ENCODE assay signal across 8 cellular contexts in genomic region chr20:47854687-47855212, GRCh38.
DNase-seq lines count a peak whose midpoint lies in the region; ATAC-seq, FAIRE-seq and TF ChIP-seq lines count a peak whose summit lies in the region.

No MANE protein-coding gene starts in this region.

- no peak overlapping the region for H3K14ac ChIP-seq in H1 (ENCODE audit: insufficient read length)

- H2AFZ ChIP-seq in H1 (ENCODE audit: low read length): no peak overlapping the region

- H4K91ac ChIP-seq in H1 (replicated peaks; ENCODE audit: insufficient read length, low read length): no peak overlapping the region

- CTCF ChIA-PET in activated CD4-positive, alpha-beta memory T cell treated with anti-CD3 and anti-CD28 coated beads for 36 hours (lab: Charles Lee): no interaction called here
- CTCF ChIA-PET in activated CD4-positive, alpha-beta memory T cell treated with anti-CD3 and anti-CD28 coated beads, Interleukin-2, amount 10 ng/mL, durations not matched to agents 7 days and 5 days (lab: Charles Lee): no interaction called here
- CTCF ChIA-PET in H1 (lab: Charles Lee; ENCODE audit: partially characterized antibody): interaction anchor here (0.6 to 1.7 kb wide), 22 partner anchors 15 to 767 kb away, joined by 3 to 10 read pairs (median 4); no protein-coding TSS in a partner anchor

- no peak for FAIRE-seq in H1 (lab: Jason Lieb, UNC)

- no peak overlapping the region for H3K4ac ChIP-seq in H1 (replicated peaks; ENCODE audit: insufficient read length, low read depth, low read length)

- H3K56ac ChIP-seq in H1 (replicated peaks; ENCODE audit: insufficient read length, low read depth, low read length): no peak overlapping the region

- H3K4me3 ChIP-seq in H1 (ENCODE audit: extremely low read depth in 1 of 4, insufficient read depth in 2 of 4, low read depth in 3 of 4, low read length in 4 of 4) (no peak overlapping the region), testis (no peak overlapping the region)

- no peak overlapping the region for H3K4me2 ChIP-seq in H1 (ENCODE audit: insufficient read depth in 1 of 2, low read depth in 2 of 2, low read length in 2 of 2)

- no peaks in the 10 kb centered on the region for H3K36me3 ChIP-seq in H1 (ENCODE audit: control insufficient read depth in 2 of 4, insufficient read depth in 4 of 4, low read length in 3 of 4)
- H3K36me3 ChIP-seq in testis (ENCODE audit: low read depth, missing control alignments): no peaks in the 10 kb centered on the region

- H2AK5ac ChIP-seq in H1 (ENCODE audit: low read depth, low read length): no peak overlapping the region

- H4K8ac ChIP-seq in H1 (ENCODE audit: extremely low read depth, insufficient read depth, low read length): no peak overlapping the region

- H3K27ac ChIP-seq in H1 (ENCODE audit: low read depth, low read length) (no peak overlapping the region), testis (no peak overlapping the region)

- no peaks in the 10 kb centered on the region for H3K9me3 Mint-ChIP-seq in activated CD4-positive, alpha-beta memory T cell treated with anti-CD3 and anti-CD28 coated beads for 36 hours
- H3K9me3 Mint-ChIP-seq in activated CD4-positive, alpha-beta memory T cell treated with anti-CD3 and anti-CD28 coated beads, Interleukin-2, amount 10 ng/mL, durations not matched to agents 7 days and 5 days: no peaks in the 10 kb centered on the region

- peak; percentile 93 to 97 for TF ChIP-seq RAD21 in H1 (IDR thresholded peaks at IDR 0.05 in 1 of 2, conservative IDR thresholded peaks at IDR 0.05 in 1 of 2; ENCODE audit: low read depth in 2 of 2, low read length in 2 of 2)

- H2BK15ac ChIP-seq in H1 (ENCODE audit: low read length): no peak overlapping the region

- no peak overlapping the region for H3K4me3 Mint-ChIP-seq in activated CD4-positive, alpha-beta memory T cell treated with anti-CD3 and anti-CD28 coated beads for 36 hours
- H3K4me3 Mint-ChIP-seq in activated CD4-positive, alpha-beta memory T cell treated with anti-CD3 and anti-CD28 coated beads, Interleukin-2, amount 10 ng/mL, durations not matched to agents 7 days and 5 days: no peak overlapping the region

- intact Hi-C loops in activated CD4-positive, alpha-beta memory T cell treated with anti-CD3 and anti-CD28 coated beads for 36 hours (cut with micrococcal nuclease): no loop called here
- intact Hi-C loops in testis (cut with DNase I; ENCODE audit: low total_unique reads): no loop called here

- no peak overlapping the region; the same call in 1 of the 2 replicates for H2BK12ac ChIP-seq in H1 (ENCODE audit: low read depth, low read length)

- H3K9me3 ChIP-seq in H1 (ENCODE audit: insufficient read depth in 2 of 2, low read depth in 1 of 2, low read length in 1 of 2) (peaks cover 17 to 25% of the 10 kb centered on the region in 2 experiments; a peak in 3 of 4 replicates), testis (no peaks in the 10 kb centered on the region)

- H3K79me1 ChIP-seq in H1 (ENCODE audit: low read depth, low read length): no peaks in the 10 kb centered on the region

- no peak overlapping the region for H2BK5ac ChIP-seq in H1 (ENCODE audit: low read depth, low read length)

- H3K27me3 ChIP-seq in H1 (replicated peaks in 1 of 4; ENCODE audit: control insufficient read depth in 3 of 4, extremely low read depth in 1 of 4, insufficient read depth in 3 of 4, low read length in 3 of 4) (no peaks in the 10 kb centered on the region), testis (no peaks in the 10 kb centered on the region)

- DNase-seq in activated CD4-positive, alpha-beta memory T cell treated with anti-CD3 and anti-CD28 coated beads for 36 hours: peak; percentile 12
- DNase-seq in activated CD4-positive, alpha-beta memory T cell treated with anti-CD3 and anti-CD28 coated beads, Interleukin-2, amount 10 ng/mL, durations not matched to agents 7 days and 5 days: no peak
- peak; percentile 28 for DNase-seq in NCI-H345 treated with DMSO at 0.1 percent for 48 hours (lab: John Stamatoyannopoulos, UW; ENCODE audit: unreplicated experiment)
- peak; percentile 41 to 72 for DNase-seq in H1 (ENCODE audit: low read depth in 1 of 2, low spot score in 2 of 2)
- DNase-seq in testis: peak; percentile 67

- no peak for ATAC-seq in HG02678 (IDR thresholded peaks at IDR 0.05; ENCODE audit: unreplicated experiment)
- no peak for ATAC-seq in GM21528 (IDR thresholded peaks at IDR 0.05; ENCODE audit: low FRiP score, unreplicated experiment)
- no peak for ATAC-seq in GM21825 (IDR thresholded peaks at IDR 0.05; ENCODE audit: unreplicated experiment)

- H3K79me2 ChIP-seq in H1 (ENCODE audit: control insufficient read depth in 1 of 2, insufficient read depth in 2 of 2, low read length in 2 of 2): no peaks in the 10 kb centered on the region

- no peaks in the 10 kb centered on the region for H3K23me2 ChIP-seq in H1 (ENCODE audit: low read depth, low read length)

- H3K4me1 ChIP-seq in H1 (replicated peaks in 1 of 4; ENCODE audit: control insufficient read depth in 3 of 4, insufficient read depth in 4 of 4, low read length in 3 of 4): no peaks in the 10 kb centered on the region; a peak in 1 of 7 replicates
- no peaks in the 10 kb centered on the region for H3K4me1 ChIP-seq in testis

- H3K27ac Mint-ChIP-seq in activated CD4-positive, alpha-beta memory T cell treated with anti-CD3 and anti-CD28 coated beads for 36 hours: no peak overlapping the region
- H3K27ac Mint-ChIP-seq in activated CD4-positive, alpha-beta memory T cell treated with anti-CD3 and anti-CD28 coated beads, Interleukin-2, amount 10 ng/mL, durations not matched to agents 7 days and 5 days: no peak overlapping the region

- no peaks in the 10 kb centered on the region for H3K4me1 Mint-ChIP-seq in activated CD4-positive, alpha-beta memory T cell treated with anti-CD3 and anti-CD28 coated beads for 36 hours (ENCODE audit: low read depth)
- no peaks in the 10 kb centered on the region for H3K4me1 Mint-ChIP-seq in activated CD4-positive, alpha-beta memory T cell treated with anti-CD3 and anti-CD28 coated beads, Interleukin-2, amount 10 ng/mL, durations not matched to agents 7 days and 5 days

- no peak overlapping the region for H2BK120ac ChIP-seq in H1 (replicated peaks; ENCODE audit: low read depth, low read length)

- TF ChIP-seq CTCF in H1 (IDR thresholded peaks at IDR 0.05; ENCODE audit: control extremely low read depth in 1 of 3, insufficient read depth in 1 of 3, low read depth in 1 of 3, low read length in 3 of 3) (peak; percentile 70 to 88 (median 83)), testis (IDR thresholded peaks at IDR 0.05) (peak in 1 of 3 experiments; percentile 16)

- no peak for TF ChIP-seq POLR2A in H1 (IDR thresholded peaks at IDR 0.05; ENCODE audit: control extremely low read depth in 1 of 2, low read depth in 2 of 2, low read length in 2 of 2)
- TF ChIP-seq POLR2A in testis (IDR thresholded peaks at IDR 0.05): no peak

- 59% methylated on average over 10 of the region's 10 CpGs; no CpG with 5 or more reads in 1 of the 2 experiments for WGBS in H1 (ENCODE audit: extremely low coverage in 1 of 2, insufficient coverage in 1 of 2, insufficient read length in 1 of 2, insufficient replicate concordance in 2 of 2, low coverage in 1 of 2, low lambda C conversion rate in 2 of 2, missing lambda C conversion rate in 1 of 2), 2 experiments
- WGBS in testis, 2 donors: 88 to 91% methylated on average over 7 to 10 of the region's 10 CpGs

- no peak overlapping the region; the same call in 1 of the 2 replicates for H2BK20ac ChIP-seq in H1 (ENCODE audit: low read length)

- H4K5ac ChIP-seq in H1 (ENCODE audit: insufficient read length, low read depth, low read length): no peak overlapping the region

- no peak overlapping the region for H3K23ac ChIP-seq in H1 (ENCODE audit: insufficient read length)

- peaks cover 8% of the 10 kb centered on the region for H3K27me3 Mint-ChIP-seq in activated CD4-positive, alpha-beta memory T cell treated with anti-CD3 and anti-CD28 coated beads for 36 hours
- peaks cover 2% of the 10 kb centered on the region for H3K27me3 Mint-ChIP-seq in activated CD4-positive, alpha-beta memory T cell treated with anti-CD3 and anti-CD28 coated beads, Interleukin-2, amount 10 ng/mL, durations not matched to agents 7 days and 5 days

- H4K20me1 ChIP-seq in H1 (replicated peaks in 1 of 2; ENCODE audit: control insufficient read depth in 1 of 2, insufficient read depth in 2 of 2, low read length in 2 of 2): no peaks in the 10 kb centered on the region

- POLR2A ChIA-PET in activated CD4-positive, alpha-beta memory T cell treated with anti-CD3 and anti-CD28 coated beads for 36 hours (lab: Charles Lee): no interaction called here
- POLR2A ChIA-PET in activated CD4-positive, alpha-beta memory T cell treated with anti-CD3 and anti-CD28 coated beads, Interleukin-2, amount 10 ng/mL, durations not matched to agents 7 days and 5 days (lab: Charles Lee): no interaction called here
- POLR2A ChIA-PET in H1 (lab: Charles Lee; ENCODE audit: partially characterized antibody): interaction anchor here (1.0 kb wide), 1 partner anchor 441 kb away, joined by 3 read pairs; no protein-coding TSS in a partner anchor

- no peak overlapping the region for H3K18ac ChIP-seq in H1 (ENCODE audit: extremely low read depth, low read length)

- H3K36me3 Mint-ChIP-seq in activated CD4-positive, alpha-beta memory T cell treated with anti-CD3 and anti-CD28 coated beads for 36 hours: no peaks in the 10 kb centered on the region
- no peaks in the 10 kb centered on the region for H3K36me3 Mint-ChIP-seq in activated CD4-positive, alpha-beta memory T cell treated with anti-CD3 and anti-CD28 coated beads, Interleukin-2, amount 10 ng/mL, durations not matched to agents 7 days and 5 days (ENCODE audit: low read depth)

- no peak overlapping the region for H3K9ac ChIP-seq in H1 (replicated peaks in 1 of 4; ENCODE audit: extremely low read depth in 1 of 4, low read depth in 3 of 4, low read length in 3 of 4)

- no peak for TF ChIP-seq EP300 in H1 (IDR thresholded peaks at IDR 0.05; ENCODE audit: borderline replicate concordance in 1 of 2, low read depth in 2 of 2, low read length in 2 of 2)

TF ChIP-seq in H1, 55 proteins besides CTCF, POLR2A, EP300 and RAD21 (continues in another document):
- TF ChIP-seq KDM1A (IDR thresholded peaks at IDR 0.05; ENCODE audit: borderline replicate concordance, low read length) (0 out of 2 replicates have a peak, but pooled peaks have one; percentile 44), TAF7 (optimal IDR thresholded peaks at IDR 0.05; ENCODE audit: borderline replicate concordance, low read depth, low read length) (peak; percentile 88), MAX (IDR thresholded peaks at IDR 0.05) (peak; percentile 26; the same call in 1 of the 2 replicates), KDM4A (IDR thresholded peaks at IDR 0.05; ENCODE audit: low read depth, low read length, severe bottlenecking) (no peak), SIN3A (conservative IDR thresholded peaks at IDR 0.05 in 1 of 2, IDR thresholded peaks at IDR 0.05 in 1 of 2; ENCODE audit: low read depth in 1 of 2, low read length in 2 of 2) (0 out of 4 replicates have a peak, but pooled peaks of 1 of the 2 experiments have one; percentile 44), BRCA1 (IDR thresholded peaks at IDR 0.05; ENCODE audit: low read depth, low read length) (no peak)
